In the genomic region with DNA sequence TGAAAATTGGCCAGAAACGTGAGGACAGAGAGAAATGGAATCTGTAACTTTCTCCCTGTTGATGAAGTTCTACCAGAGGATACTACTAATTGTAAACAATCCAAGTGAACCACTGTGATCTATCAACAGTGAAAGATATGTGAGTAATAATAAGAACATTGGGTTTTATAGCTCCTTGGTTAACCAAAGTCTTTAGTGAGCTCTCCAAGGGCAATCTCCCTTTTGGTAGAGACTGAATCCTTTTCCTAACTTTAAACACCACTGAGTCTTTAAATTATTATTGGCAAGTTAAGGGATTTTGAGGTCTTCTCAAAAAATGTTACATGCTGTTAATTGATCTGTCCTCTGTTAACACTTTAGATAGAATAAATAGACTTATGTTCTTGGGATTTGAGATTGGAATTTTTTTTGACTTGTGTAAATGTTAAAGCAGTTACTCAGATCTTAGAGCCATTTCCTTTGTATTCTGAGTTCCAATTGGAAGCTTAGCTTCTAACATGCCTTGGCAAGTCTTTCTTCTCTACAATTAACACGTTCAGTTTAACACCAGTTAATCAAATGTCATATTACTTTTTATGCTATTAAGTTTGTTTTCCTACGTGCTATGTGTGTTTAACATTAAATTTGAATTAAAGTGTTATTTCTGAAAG, we compare ENCODE assay signal across 20 cellular contexts.
DNase-seq lines count a peak whose midpoint lies in the region; FAIRE-seq and TF ChIP-seq lines count a peak whose summit lies in the region.
"Had no signal": no experiment of that assay in that cellular context is flagged by ENCODE, and none has a peak within 500 bp of the region (broad histone marks: within the 10 kb centered on the region; RNA-seq: fewer than 3 reads in every experiment).

No MANE protein-coding gene starts in this region.

- no peak overlapping the region for H2BK20ac ChIP-seq in H1 (ENCODE audit: low read length)

- H3K4ac ChIP-seq in H1 (replicated peaks; ENCODE audit: insufficient read length, low read depth, low read length), result no peak overlapping the region

- peak; percentile 32 for FAIRE-seq in H1 (lab: Jason Lieb, UNC)
- FAIRE-seq: islet of Langerhans, RCC 7860 had no signal

- no peaks in the 10 kb centered on the region for H3K36me3 ChIP-seq in H1 (ENCODE audit: control insufficient read depth in 2 of 4, insufficient read depth in 4 of 4, low read length in 3 of 4)
- H3K36me3 ChIP-seq in muscle layer of colon (ENCODE audit: insufficient read depth, low read length), result no peaks in the 10 kb centered on the region
- H3K36me3 ChIP-seq in WERI-Rb-1, result no peaks in the 10 kb centered on the region
- H3K36me3 ChIP-seq: heart right ventricle, spleen, vagina had no signal

- no peak for TF ChIP-seq EP300 in H1 (IDR thresholded peaks at IDR 0.05; ENCODE audit: borderline replicate concordance in 1 of 2, low read depth in 2 of 2, low read length in 2 of 2)

- no peak for TF ChIP-seq POLR2A in H1 (IDR thresholded peaks at IDR 0.05; ENCODE audit: control extremely low read depth in 1 of 2, low read depth in 2 of 2, low read length in 2 of 2)

- no peaks in the 10 kb centered on the region for H4K20me1 ChIP-seq in H1 (replicated peaks in 1 of 2; ENCODE audit: control insufficient read depth in 1 of 2, insufficient read depth in 2 of 2, low read length in 2 of 2)

- no peak overlapping the region for H2BK5ac ChIP-seq in H1 (ENCODE audit: low read depth, low read length)

- no peak overlapping the region for H3K23ac ChIP-seq in H1 (ENCODE audit: insufficient read length)

- H2AK5ac ChIP-seq in H1 (ENCODE audit: low read depth, low read length), result no peak overlapping the region

- no peaks in the 10 kb centered on the region for H3K23me2 ChIP-seq in H1 (ENCODE audit: low read depth, low read length)

- H3K4me2 ChIP-seq in H1 (ENCODE audit: insufficient read depth in 1 of 2, low read depth in 2 of 2, low read length in 2 of 2), result no peak overlapping the region

- CTCF ChIA-PET in H1 (lab: Charles Lee; ENCODE audit: partially characterized antibody), result interaction anchor here (0.8 kb wide), 1 partner anchor 64 kb away, joined by 3 read pairs; no protein-coding TSS in a partner anchor

- no peak overlapping the region for H3K27ac ChIP-seq in H1 (ENCODE audit: low read depth, low read length)
- peak overlapping the region; percentile 17 for H3K27ac ChIP-seq in muscle layer of colon (ENCODE audit: low read depth, low read length)
- no peak overlapping the region for H3K27ac ChIP-seq in WERI-Rb-1
- H3K27ac ChIP-seq: heart right ventricle, spleen, vagina had no signal

- H2AFZ ChIP-seq in H1 (ENCODE audit: low read length), result no peak overlapping the region

- H3K4me3 ChIP-seq in AG09309 (ENCODE audit: control insufficient read depth, low read depth, low read length) (no peak overlapping the region), H1 (ENCODE audit: extremely low read depth in 1 of 4, insufficient read depth in 2 of 4, low read depth in 3 of 4, low read length in 4 of 4) (no peak overlapping the region), muscle layer of colon (ENCODE audit: low read depth in 1 of 2, low read length in 2 of 2) (no peak overlapping the region), WERI-Rb-1 (ENCODE audit: low read depth, low read length) (no peak overlapping the region)
- H3K4me3 ChIP-seq: heart right ventricle, spleen, vagina had no signal

- H2BK15ac ChIP-seq in H1 (ENCODE audit: low read length), result no peak overlapping the region

- POLR2A ChIA-PET in H1 (lab: Charles Lee; ENCODE audit: partially characterized antibody), result no interaction called here

- no peak overlapping the region for H4K91ac ChIP-seq in H1 (replicated peaks; ENCODE audit: insufficient read length, low read length)

- DNase-seq in AG09309 (ENCODE audit: low read depth), result peak; percentile 49
- peak; percentile 26 for DNase-seq in M059J (ENCODE audit: low read depth)
- DNase-seq in H1 (ENCODE audit: low read depth in 1 of 2, low spot score in 2 of 2), result no peak
- no peak for DNase-seq in CD1c-positive myeloid dendritic cell (ENCODE audit: extremely low spot score)
- DNase-seq in NCI-H1105 (lab: John Stamatoyannopoulos, UW), result no peak
- no peak for DNase-seq in WERI-Rb-1
- DNase-seq in NCI-H2081 (lab: John Stamatoyannopoulos, UW), result no peak
- DNase-seq: activated CD4-positive, alpha-beta T cell treated with anti-CD3 and anti-CD28 coated beads for 4 hours; CD4-positive, alpha-beta memory T cell; central memory CD4-positive, alpha-beta T cell; heart right ventricle; MM.1S; NCI-H146; NCI-H345; spleen; stimulated activated CD8-positive, alpha-beta memory T cell treated with anti-CD3 and anti-CD28 coated beads, Interleukin-4, amount 100 ng/mL, for 48 hours had no signal

- H3K4me1 ChIP-seq in H1 (replicated peaks in 1 of 4; ENCODE audit: control insufficient read depth in 3 of 4, insufficient read depth in 4 of 4, low read length in 3 of 4), result no peaks in the 10 kb centered on the region
- peaks cover 16% of the 10 kb centered on the region for H3K4me1 ChIP-seq in muscle layer of colon (ENCODE audit: insufficient read depth, low read length)
- H3K4me1 ChIP-seq: heart right ventricle, spleen had no signal

- no peak overlapping the region for H3K18ac ChIP-seq in H1 (ENCODE audit: extremely low read depth, low read length)

- no peaks in the 10 kb centered on the region for H3K79me1 ChIP-seq in H1 (ENCODE audit: low read depth, low read length)

- H4K8ac ChIP-seq in H1 (ENCODE audit: extremely low read depth, insufficient read depth, low read length), result no peak overlapping the region

- no peak for TF ChIP-seq RAD21 in H1 (IDR thresholded peaks at IDR 0.05 in 1 of 2, conservative IDR thresholded peaks at IDR 0.05 in 1 of 2; ENCODE audit: low read depth in 2 of 2, low read length in 2 of 2)

- no peak overlapping the region for H3K14ac ChIP-seq in H1 (ENCODE audit: insufficient read length)

- H2BK12ac ChIP-seq in H1 (ENCODE audit: low read depth, low read length), result no peak overlapping the region

- no peaks in the 10 kb centered on the region; a peak in 1 of 4 replicates for H3K9me3 ChIP-seq in H1 (ENCODE audit: insufficient read depth in 2 of 2, low read depth in 1 of 2, low read length in 1 of 2)
- no peaks in the 10 kb centered on the region for H3K9me3 ChIP-seq in muscle layer of colon (ENCODE audit: low read length)
- no peaks in the 10 kb centered on the region for H3K9me3 ChIP-seq in WERI-Rb-1 (ENCODE audit: severe bottlenecking)
- H3K9me3 ChIP-seq: heart right ventricle, spleen, vagina had no signal

- no peak overlapping the region for H4K5ac ChIP-seq in H1 (ENCODE audit: insufficient read length, low read depth, low read length)

- H3K56ac ChIP-seq in H1 (replicated peaks; ENCODE audit: insufficient read length, low read depth, low read length), result no peak overlapping the region

- TF ChIP-seq CTCF in AG09309 (IDR thresholded peaks at IDR 0.05; ENCODE audit: control insufficient read depth, insufficient read depth, low read depth, low read length, missing control alignments), result no peak
- TF ChIP-seq CTCF in H1 (IDR thresholded peaks at IDR 0.05; ENCODE audit: control extremely low read depth in 1 of 3, insufficient read depth in 1 of 3, low read depth in 1 of 3, low read length in 3 of 3), result no peak
- no peak for TF ChIP-seq CTCF in WERI-Rb-1 (IDR thresholded peaks at IDR 0.05; ENCODE audit: low read depth, low read length)

- no peaks in the 10 kb centered on the region for H3K79me2 ChIP-seq in H1 (ENCODE audit: control insufficient read depth in 1 of 2, insufficient read depth in 2 of 2, low read length in 2 of 2)

- H3K9ac ChIP-seq in H1 (replicated peaks in 1 of 4; ENCODE audit: extremely low read depth in 1 of 4, low read depth in 3 of 4, low read length in 3 of 4), result no peak overlapping the region
- H3K9ac ChIP-seq in muscle layer of colon (ENCODE audit: low read length), result no peak overlapping the region

- no peak overlapping the region for H2BK120ac ChIP-seq in H1 (replicated peaks; ENCODE audit: low read depth, low read length)

- H3K27me3 ChIP-seq in H1 (replicated peaks in 1 of 4; ENCODE audit: control insufficient read depth in 3 of 4, extremely low read depth in 1 of 4, insufficient read depth in 3 of 4, low read length in 3 of 4), result no peaks in the 10 kb centered on the region
- no peaks in the 10 kb centered on the region for H3K27me3 ChIP-seq in muscle layer of colon (ENCODE audit: control insufficient read depth in 1 of 2, insufficient read depth in 2 of 2, low read length in 2 of 2)
- H3K27me3 ChIP-seq in WERI-Rb-1 (ENCODE audit: insufficient read depth, low read depth, severe bottlenecking), result peaks cover 27% of the 10 kb centered on the region
- H3K27me3 ChIP-seq: heart right ventricle, spleen, vagina had no signal

- 89% methylated on average over 3 of the region's 3 CpGs; no CpG with 5 or more reads in 1 of the 2 experiments for WGBS in H1 (ENCODE audit: extremely low coverage in 1 of 2, insufficient coverage in 1 of 2, insufficient read length in 1 of 2, insufficient replicate concordance in 2 of 2, low coverage in 1 of 2, low lambda C conversion rate in 2 of 2, missing lambda C conversion rate in 1 of 2), 2 experiments

TF ChIP-seq in H1, 55 proteins besides CTCF, POLR2A, EP300 and RAD21 (continues in another document):
- TF ChIP-seq CTBP2 (IDR thresholded peaks at IDR 0.05; ENCODE audit: borderline replicate concordance, insufficient read depth, insufficient read length, low read length), result no peak
- TF ChIP-seq POU5F1 (IDR thresholded peaks at IDR 0.05; ENCODE audit: low read depth, low read length), result no peak

Comparison
In these comparisons a context has a peak if more than half of its experiments do, and no peak if none do; other contexts are left out.
1. DNase-seq: peak in AG09309 (single experiment) and M059J (single experiment); none in H1 (0 of 2), CD1c-positive myeloid dendritic cell (single experiment), NCI-H1105 (single experiment), WERI-Rb-1 (single experiment) and NCI-H2081 (0 of 2).